9 cellular contexts compared by ENCODE assay signal in genomic region chr6:144582939-144583613, GRCh38.
DNase-seq lines count a peak whose midpoint lies in the region; ATAC-seq and TF ChIP-seq lines count a peak whose summit lies in the region.
"Had no signal": no experiment of that assay in that cellular context is flagged by ENCODE, and none has a peak within 500 bp of the region (broad histone marks: within the 10 kb centered on the region; RNA-seq: fewer than 3 reads in every experiment).

No MANE protein-coding gene starts in this region.

- H3K9me3 ChIP-seq in T-helper 17 cell (ENCODE audit: control insufficient read depth, low read length, poor library complexity, severe bottlenecking) (no peaks in the 10 kb centered on the region), lower lobe of right lung (no peaks in the 10 kb centered on the region)

- TF ChIP-seq CTCF in cardiac fibroblast (IDR thresholded peaks at IDR 0.05; ENCODE audit: low read depth, low read length) (no peak), lower lobe of right lung (IDR thresholded peaks at IDR 0.05) (no peak)

- H3K36me3 Mint-ChIP-seq in T-helper 17 cell (ENCODE audit: low read depth) = peaks cover 3% of the 10 kb centered on the region

- no peak overlapping the region for H3K27ac ChIP-seq in lower lobe of right lung

- ATAC-seq in GM21360 (IDR thresholded peaks at IDR 0.05; ENCODE audit: unreplicated experiment) = peak; percentile 96
- peak; percentile 86 for ATAC-seq in HG03571 (IDR thresholded peaks at IDR 0.05; ENCODE audit: unreplicated experiment)
- ATAC-seq in T-helper 17 cell = peak; percentile 88
- ATAC-seq in lower lobe of right lung = peak; percentile 64 to 67
- ATAC-seq: Panc1 had no signal

- peaks cover 39% of the 10 kb centered on the region for H3K4me1 Mint-ChIP-seq in T-helper 17 cell

- H3K27ac Mint-ChIP-seq in T-helper 17 cell = peak overlapping the region; percentile 98

- peaks cover 18% of the 10 kb centered on the region for H3K36me3 ChIP-seq in lower lobe of right lung

- H3K27me3 Mint-ChIP-seq in T-helper 17 cell = no peaks in the 10 kb centered on the region

- intact Hi-C loops in lower lobe of right lung (cut with DNase I) = no loop called here

- H3K4me1 ChIP-seq in lower lobe of right lung = peaks cover 19% of the 10 kb centered on the region

- peak overlapping the region; percentile 97 for H3K4me3 Mint-ChIP-seq in T-helper 17 cell

- H3K4me3 ChIP-seq in cardiac fibroblast (replicated peaks in 1 of 2; ENCODE audit: low read depth in 2 of 2, low read length in 2 of 2) = peak overlapping the region; percentile 9 to 14
- H3K4me3 ChIP-seq in lower lobe of right lung = peak overlapping the region; percentile 14

- H3K27me3 ChIP-seq in lower lobe of right lung (ENCODE audit: low read depth) = no peaks in the 10 kb centered on the region

- DNase-seq in DMS153 treated with DMSO at 0.1 percent for 48 hours (lab: John Stamatoyannopoulos, UW; ENCODE audit: unreplicated experiment) (peak; percentile 58), T-helper 17 cell (peak in 2 of 3 donors; percentile 7 to 11), cardiac fibroblast (ENCODE audit: low read depth in 2 of 2) (peak; percentile 24 to 34), lower lobe of right lung (peak; percentile 55), NCI-H2029 (lab: John Stamatoyannopoulos, UW) (no peak)
- peak; percentile 19 to 23 for DNase-seq in stimulated activated CD8-positive, alpha-beta memory T cell treated with anti-CD3 and anti-CD28 coated beads, Interleukin-7, amount 100 ng/mL, for 4 hours (ENCODE audit: low read depth in 2 of 2)
